ENCODE assay signal across 20 cellular contexts in the genomic region with DNA sequence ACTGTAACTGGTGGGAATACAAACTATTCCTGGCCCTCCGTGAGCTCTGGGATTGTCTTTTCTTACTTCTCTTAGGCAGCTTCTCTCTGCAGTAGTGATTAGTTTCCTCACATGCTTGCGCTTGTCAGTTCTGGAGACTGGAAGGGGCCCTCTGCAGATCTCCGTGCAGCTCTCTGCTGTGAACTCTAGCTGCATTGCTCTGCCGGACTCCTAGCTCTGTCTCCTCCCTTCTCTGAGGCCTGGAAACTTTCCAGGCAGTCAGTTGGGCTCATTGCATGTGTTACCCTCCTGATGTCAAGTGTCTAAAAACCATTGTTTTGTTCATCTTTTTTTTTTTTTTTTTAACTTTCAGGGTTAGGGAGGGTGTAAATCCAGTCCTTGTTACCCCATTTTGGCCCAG.
DNase-seq lines count a peak whose midpoint lies in the region; ATAC-seq and TF ChIP-seq lines count a peak whose summit lies in the region.
"Had no signal": no experiment of that assay in that cellular context is flagged by ENCODE, and none has a peak within 500 bp of the region (broad histone marks: within the 10 kb centered on the region; RNA-seq: fewer than 3 reads in every experiment).

No MANE protein-coding gene starts in this region.

- no peak for DNase-seq in Right ventricle myocardium superior
- DNase-seq in right atrium auricular region (ENCODE audit: low spot score) = no peak
- DNase-seq in choroid plexus epithelial cell (ENCODE audit: low read depth) = peak; percentile 45
- peak; percentile 63 for DNase-seq in medulla oblongata (ENCODE audit: extremely low spot score)
- DNase-seq in retinal pigment epithelial cell (ENCODE audit: low read depth) = peak; percentile 3
- DNase-seq in left lung = no peak
- no peak for DNase-seq in NCI-H446 treated with DMSO at 0.1 percent for 48 hours (lab: John Stamatoyannopoulos, UW)
- DNase-seq: BE2C; Caco-2; CD4-positive, CD25-positive, alpha-beta regulatory T cell; H9; IMR-90; MG63; NCI-H1048; NCI-H1436 treated with DMSO at 0.1 percent for 48 hours; NCI-H2029; NCI-H510A; NCI-H748 treated with DMSO at 0.1 percent for 48 hours had no signal

- no peak overlapping the region for H3K27ac ChIP-seq in right atrium auricular region
- H3K27ac ChIP-seq in left lung = no peak overlapping the region

- TF ChIP-seq CTCF in right atrium auricular region (IDR thresholded peaks at IDR 0.05) = no peak
- TF ChIP-seq CTCF in choroid plexus epithelial cell (conservative IDR thresholded peaks at IDR 0.05; ENCODE audit: low read depth, low read length) = no peak
- no peak for TF ChIP-seq CTCF in retinal pigment epithelial cell (conservative IDR thresholded peaks at IDR 0.05; ENCODE audit: low read depth, low read length)
- no peak for TF ChIP-seq CTCF in left lung (IDR thresholded peaks at IDR 0.05)

- H3K27me3 ChIP-seq in right atrium auricular region (no peaks in the 10 kb centered on the region), left lung (no peaks in the 10 kb centered on the region)
- H3K27me3 ChIP-seq: BE2C, MG63 had no signal

- no peaks in the 10 kb centered on the region for H3K4me1 ChIP-seq in right atrium auricular region
- H3K4me1 ChIP-seq in left lung = no peaks in the 10 kb centered on the region
- H3K4me1 ChIP-seq: BE2C, Caco-2 had no signal

- H3K4me3 ChIP-seq in right atrium auricular region = no peak overlapping the region
- no peak overlapping the region for H3K4me3 ChIP-seq in choroid plexus epithelial cell (ENCODE audit: low read depth, low read length)
- H3K4me3 ChIP-seq in retinal pigment epithelial cell (ENCODE audit: low read length) = no peak overlapping the region
- H3K4me3 ChIP-seq in left lung = no peak overlapping the region
- H3K4me3 ChIP-seq: MG63 had no signal

- H3K36me3 ChIP-seq in right atrium auricular region (peaks cover 5% of the 10 kb centered on the region), left lung (peaks cover 0 to 51% of the 10 kb centered on the region in 2 donors)

- peak; percentile 20 for ATAC-seq in Right ventricle myocardium superior (ENCODE audit: poor library complexity)
- no peak for ATAC-seq in left lung
- no peak for ATAC-seq in HG02571 (IDR thresholded peaks at IDR 0.05; ENCODE audit: unreplicated experiment)
- ATAC-seq: Right ventricle myocardium inferior had no signal

- intact Hi-C loops in Right ventricle myocardium superior (cut with DNase I) = no loop called here
- intact Hi-C loops in left lung (cut with DNase I) = no loop called here

- no peaks in the 10 kb centered on the region for H3K9me3 ChIP-seq in right atrium auricular region
- peaks cover 0 to 2% of the 10 kb centered on the region in 2 donors for H3K9me3 ChIP-seq in left lung
- H3K9me3 ChIP-seq: BE2C, Caco-2, MG63 had no signal

Comparison
In these comparisons a context has a peak if more than half of its experiments do, and no peak if none do; other contexts are left out.
1. DNase-seq: peak in choroid plexus epithelial cell (single experiment), medulla oblongata (single experiment) and retinal pigment epithelial cell (single experiment); none in Right ventricle myocardium superior (single experiment), right atrium auricular region (single experiment), left lung (0 of 2) and NCI-H446 treated with DMSO at 0.1 percent for 48 hours (single experiment).